Comparison of ENCODE assay signal across 27 cellular contexts in the genomic region with DNA sequence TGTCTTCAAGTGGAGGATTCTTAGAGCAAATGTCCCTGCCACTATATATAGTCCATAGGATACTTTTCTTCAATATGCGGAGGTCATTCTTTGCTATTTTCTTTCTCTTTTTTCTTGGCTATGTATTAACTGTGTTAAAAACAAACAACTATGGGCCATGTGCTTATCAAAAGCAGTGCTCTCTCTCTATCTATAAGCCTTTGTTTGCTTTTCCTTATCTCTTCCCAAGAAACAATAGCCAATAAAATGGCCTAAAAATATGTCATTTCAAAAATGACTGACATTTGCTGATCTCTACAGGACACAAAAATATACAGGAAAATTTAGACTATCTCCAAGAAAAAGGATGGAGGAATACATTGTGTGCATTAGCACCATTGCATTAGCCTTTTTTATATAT.
"Had no signal": no experiment of that assay in that cellular context is flagged by ENCODE, and none has a peak within 500 bp of the region (broad histone marks: within the 10 kb centered on the region; RNA-seq: fewer than 3 reads in every experiment).

No MANE protein-coding gene starts in this region.

- H3K9me3 ChIP-seq: stomach, suprapubic skin, testis, thoracic aorta, thyroid gland, tibial artery, tibial nerve, transverse colon, upper lobe of left lung, upper lobe of right lung, uterus, vagina had no signal

- ATAC-seq: stimulated activated effector memory CD8-positive, alpha-beta T cell treated with anti-CD3 and anti-CD28 coated beads, Interleukin-12 subunit alpha, Interleukin-12 subunit beta, amount 100 ng/mL, for 72 hours; stimulated activated memory B cell treated with anti-CD40 and anti-IgM and Interleukin-4, amounts not matched to agents 10 μg/mL and 1 μg/mL and 100 μg/mL, for 72 hours; stimulated activated naive B cell treated with anti-CD40 and anti-IgM and Interleukin-4, amounts not matched to agents 10 μg/mL and 1 μg/mL and 100 μg/mL, for 72 hours; stimulated activated naive CD8-positive, alpha-beta T cell treated with anti-CD3 and anti-CD28 coated beads, Interleukin-15, amount 100 ng/mL, for 72 hours; stimulated activated naive CD8-positive, alpha-beta T cell treated with anti-CD3 and anti-CD28 coated beads, Interleukin-15, Interleukin-2, amounts not matched to agents 100 U/mL and 50 U/mL, for 24 hours; upper lobe of right lung had no signal

- H3K27me3 ChIP-seq: stomach, suprapubic skin, testis, thyroid gland, tibial artery, tibial nerve, transverse colon, upper lobe of left lung, upper lobe of right lung, uterus, vagina had no signal

- H3K4me3 ChIP-seq: stomach, suprapubic skin, testis, thoracic aorta, thyroid gland, tibial artery, tibial nerve, transverse colon, upper lobe of left lung, upper lobe of right lung, uterus, vagina had no signal

- H3K4me1 ChIP-seq: stomach, suprapubic skin, testis, thyroid gland, tibial artery, transverse colon, upper lobe of right lung, uterus, vagina had no signal

- H3K27ac ChIP-seq: stomach, suprapubic skin, testis, thoracic aorta, thyroid gland, tibial artery, tibial nerve, transverse colon, upper lobe of left lung, upper lobe of right lung, uterus, vagina had no signal

- DNase-seq: stimulated activated CD4-positive, alpha-beta T cell treated with anti-CD3 and anti-CD28 coated beads, Interleukin-2, amount 100 ng/mL, for 48 hours; stimulated activated CD4-positive, alpha-beta T cell treated with anti-CD3 and anti-CD28 coated beads, Interleukin-4, amount 100 ng/mL, for 1 hour; stimulated activated CD4-positive, alpha-beta T cell treated with anti-CD3 and anti-CD28 coated beads, Interleukin-4, amount 100 ng/mL, for 24 hours; stimulated activated CD4-positive, alpha-beta T cell treated with anti-CD3 and anti-CD28 coated beads, Interleukin-4, amount 100 ng/mL, for 4 hours; stimulated activated CD8-positive, alpha-beta memory T cell treated with anti-CD3 and anti-CD28 coated beads, Interleukin-4, amount 100 ng/mL, for 48 hours; stimulated activated naive B cell treated with anti-CD40 and anti-IgM and Interleukin-4, amounts not matched to agents 10 μg/mL and 1 μg/mL and 100 μg/mL, for 72 hours; stimulated activated naive CD4-positive, alpha-beta T cell; stimulated activated naive CD4-positive, alpha-beta T cell treated with Interleukin-2 at 50 U/mL for 16 hours; stimulated activated naive CD8-positive, alpha-beta T cell treated with anti-CD3 and anti-CD28 coated beads, Interleukin-15, amount 100 ng/mL, for 72 hours; stimulated activated naive CD8-positive, alpha-beta T cell treated with anti-CD3 and anti-CD28 coated beads, Interleukin-15, Interleukin-2, amounts not matched to agents 100 U/mL and 50 U/mL, for 24 hours; stomach; substantia nigra; testis; thyroid gland; tibial artery; transverse colon; trophoblast cell; upper lobe of left lung; upper lobe of right lung; uterus had no signal

- H3K36me3 ChIP-seq: stomach, suprapubic skin, thoracic aorta, thyroid gland, tibial artery, tibial nerve, transverse colon, upper lobe of left lung, upper lobe of right lung, uterus, vagina had no signal

- FAIRE-seq: urothelium cell line had no signal
